Comparison of ENCODE assay signal across 28 cellular contexts in genomic region chr1:170369417-170369816, GRCh38.
"Had no signal": no experiment of that assay in that cellular context is flagged by ENCODE, and none has a peak within 500 bp of the region (broad histone marks: within the 10 kb centered on the region; RNA-seq: fewer than 3 reads in every experiment).

No MANE protein-coding gene starts in this region.

- H3K27me3 ChIP-seq: brain microvascular endothelial cell, esophagus muscularis mucosa, foreskin keratinocyte, gastrocnemius medialis, heart right ventricle had no signal

- H3K27ac ChIP-seq: brain microvascular endothelial cell, esophagus muscularis mucosa, foreskin keratinocyte, gastrocnemius medialis, heart right ventricle had no signal

- DNase-seq: activated CD4-positive, alpha-beta memory T cell treated with anti-CD3 and anti-CD28 coated beads for 36 hours; activated CD4-positive, alpha-beta T cell treated with anti-CD3 and anti-CD28 coated beads for 36 hours; activated CD4-positive, alpha-beta T cell treated with anti-CD3 and anti-CD28 coated beads, Interleukin-2, amount 10 ng/mL, durations not matched to agents 24 days and 14 days; activated CD4-positive, CD25-positive, alpha-beta regulatory T cell; activated CD4-positive, CD25-positive, alpha-beta regulatory T cell treated with anti-CD3 and anti-CD28 coated beads, Interleukin-2, amount 50 U/mL, for 72 hours; activated CD8-positive, alpha-beta memory T cell treated with anti-CD3 and anti-CD28 coated beads, Interleukin-2, amount 50 U/mL, for 48 hours; activated gamma-delta T cell; activated naive CD4-positive, alpha-beta T cell; activated naive CD4-positive, alpha-beta T cell treated with anti-CD3 and anti-CD28 coated beads, Interleukin-2, amount 10 ng/mL, durations not matched to agents 7 days and 5 days; activated naive CD8-positive, alpha-beta T cell treated with anti-CD3 and anti-CD28 coated beads, Interleukin-2, amount 10 ng/mL, durations not matched to agents 7 days and 5 days; activated T-cell treated with anti-CD3 and anti-CD28 coated beads for 4 hours; activated T-cell treated with anti-CD3 and anti-CD28 coated beads, Interleukin-2, amount 50 U/mL, for 24 hours; activated T-cell treated with anti-CD3 and anti-CD28 coated beads, Interleukin-2, amount 50 U/mL, for 72 hours; anterior cingulate cortex; brain microvascular endothelial cell; caudate nucleus; cortex of kidney; dermis blood vessel endothelial cell; effector CD4-positive, alpha-beta T cell; effector memory CD8-positive, alpha-beta T cell; erythroblast; foreskin keratinocyte; gastrocnemius medialis; glutamatergic neuron; heart right ventricle; T-helper 2 cell had no signal

- H3K27me3 Mint-ChIP-seq: activated CD4-positive, alpha-beta memory T cell treated with anti-CD3 and anti-CD28 coated beads for 36 hours; activated CD4-positive, alpha-beta T cell treated with anti-CD3 and anti-CD28 coated beads, Interleukin-2, amount 10 ng/mL, durations not matched to agents 24 days and 14 days; activated naive CD4-positive, alpha-beta T cell treated with anti-CD3 and anti-CD28 coated beads, Interleukin-2, amount 10 ng/mL, durations not matched to agents 7 days and 5 days had no signal

- H3K4me1 ChIP-seq: esophagus muscularis mucosa, foreskin keratinocyte, gastrocnemius medialis, heart right ventricle had no signal

- H3K4me1 Mint-ChIP-seq: activated CD4-positive, alpha-beta T cell treated with anti-CD3 and anti-CD28 coated beads for 36 hours; activated CD4-positive, alpha-beta T cell treated with anti-CD3 and anti-CD28 coated beads, Interleukin-2, amount 10 ng/mL, durations not matched to agents 24 days and 14 days; activated naive CD4-positive, alpha-beta T cell treated with anti-CD3 and anti-CD28 coated beads, Interleukin-2, amount 10 ng/mL, durations not matched to agents 7 days and 5 days; activated naive CD8-positive, alpha-beta T cell treated with anti-CD3 and anti-CD28 coated beads, Interleukin-2, amount 10 ng/mL, durations not matched to agents 7 days and 5 days had no signal

- H3K4me3 Mint-ChIP-seq: activated CD4-positive, alpha-beta memory T cell treated with anti-CD3 and anti-CD28 coated beads for 36 hours; activated CD4-positive, alpha-beta T cell treated with anti-CD3 and anti-CD28 coated beads for 36 hours; activated CD4-positive, alpha-beta T cell treated with anti-CD3 and anti-CD28 coated beads, Interleukin-2, amount 10 ng/mL, durations not matched to agents 24 days and 14 days; activated naive CD4-positive, alpha-beta T cell treated with anti-CD3 and anti-CD28 coated beads, Interleukin-2, amount 10 ng/mL, durations not matched to agents 7 days and 5 days; activated naive CD8-positive, alpha-beta T cell treated with anti-CD3 and anti-CD28 coated beads, Interleukin-2, amount 10 ng/mL, durations not matched to agents 7 days and 5 days; activated T-cell treated with anti-CD3 and anti-CD28 coated beads, Interleukin-2, amount 50 U/mL, for 24 hours; activated T-cell treated with anti-CD3 and anti-CD28 coated beads, Interleukin-2, amount 50 U/mL, for 72 hours; effector memory CD8-positive, alpha-beta T cell had no signal

- H3K27ac Mint-ChIP-seq: activated CD4-positive, alpha-beta memory T cell treated with anti-CD3 and anti-CD28 coated beads for 36 hours; activated CD4-positive, alpha-beta T cell treated with anti-CD3 and anti-CD28 coated beads for 36 hours; activated CD4-positive, alpha-beta T cell treated with anti-CD3 and anti-CD28 coated beads, Interleukin-2, amount 10 ng/mL, durations not matched to agents 24 days and 14 days; activated naive CD4-positive, alpha-beta T cell treated with anti-CD3 and anti-CD28 coated beads, Interleukin-2, amount 10 ng/mL, durations not matched to agents 7 days and 5 days; activated naive CD4-positive, alpha-beta T cell treated with anti-CD3 and anti-CD28 coated beads, Interleukin-2, amount 50 U/mL, for 72 hours; activated naive CD8-positive, alpha-beta T cell treated with anti-CD3 and anti-CD28 coated beads, Interleukin-2, amount 10 ng/mL, durations not matched to agents 7 days and 5 days; activated T-cell treated with anti-CD3 and anti-CD28 coated beads, Interleukin-2, amount 50 U/mL, for 24 hours; activated T-cell treated with anti-CD3 and anti-CD28 coated beads, Interleukin-2, amount 50 U/mL, for 72 hours; effector memory CD8-positive, alpha-beta T cell had no signal

- H3K36me3 Mint-ChIP-seq: activated CD4-positive, alpha-beta memory T cell treated with anti-CD3 and anti-CD28 coated beads for 36 hours; activated naive CD4-positive, alpha-beta T cell treated with anti-CD3 and anti-CD28 coated beads, Interleukin-2, amount 10 ng/mL, durations not matched to agents 7 days and 5 days; activated naive CD8-positive, alpha-beta T cell treated with anti-CD3 and anti-CD28 coated beads, Interleukin-2, amount 10 ng/mL, durations not matched to agents 7 days and 5 days had no signal

- H3K9me3 ChIP-seq: esophagus muscularis mucosa, gastrocnemius medialis had no signal

- H3K4me3 ChIP-seq: esophagus muscularis mucosa, gastrocnemius medialis, heart right ventricle had no signal

- H3K36me3 ChIP-seq: brain microvascular endothelial cell, esophagus muscularis mucosa, gastrocnemius medialis, heart right ventricle had no signal

- H3K9me3 Mint-ChIP-seq: activated CD4-positive, alpha-beta T cell treated with anti-CD3 and anti-CD28 coated beads, Interleukin-2, amount 10 ng/mL, durations not matched to agents 24 days and 14 days; activated naive CD4-positive, alpha-beta T cell treated with anti-CD3 and anti-CD28 coated beads, Interleukin-2, amount 10 ng/mL, durations not matched to agents 7 days and 5 days had no signal
